Comparison of ENCODE assay signal across 1 cellular context in genomic region chr22:26259510-26259909, GRCh38.
TF ChIP-seq lines count a peak whose summit lies in the region.

No MANE protein-coding gene starts in this region.

TF ChIP-seq in WTC11, 78 proteins besides CTCF, POLR2A, EP300 and RAD21 (continued from another document):
- TF ChIP-seq ZNF425 (CRISPR knock-in tag; conservative IDR thresholded peaks at IDR 0.05) (no peak), NR3C1 (CRISPR knock-in tag; conservative IDR thresholded peaks at IDR 0.05; ENCODE audit: low read depth) (no peak), CDX4 (CRISPR knock-in tag; IDR thresholded peaks at IDR 0.05; ENCODE audit: borderline replicate concordance) (no peak), MAX (CRISPR knock-in tag; IDR thresholded peaks at IDR 0.05) (peak; percentile 59; the same call in 1 of the 2 replicates), PRRX2 (CRISPR knock-in tag; IDR thresholded peaks at IDR 0.05) (no peak), SMAD3 (CRISPR knock-in tag; IDR thresholded peaks at IDR 0.05; ENCODE audit: borderline replicate concordance) (no peak), HMGA2 (CRISPR knock-in tag; IDR thresholded peaks at IDR 0.05) (no peak)
- TF ChIP-seq, protein P1, sequence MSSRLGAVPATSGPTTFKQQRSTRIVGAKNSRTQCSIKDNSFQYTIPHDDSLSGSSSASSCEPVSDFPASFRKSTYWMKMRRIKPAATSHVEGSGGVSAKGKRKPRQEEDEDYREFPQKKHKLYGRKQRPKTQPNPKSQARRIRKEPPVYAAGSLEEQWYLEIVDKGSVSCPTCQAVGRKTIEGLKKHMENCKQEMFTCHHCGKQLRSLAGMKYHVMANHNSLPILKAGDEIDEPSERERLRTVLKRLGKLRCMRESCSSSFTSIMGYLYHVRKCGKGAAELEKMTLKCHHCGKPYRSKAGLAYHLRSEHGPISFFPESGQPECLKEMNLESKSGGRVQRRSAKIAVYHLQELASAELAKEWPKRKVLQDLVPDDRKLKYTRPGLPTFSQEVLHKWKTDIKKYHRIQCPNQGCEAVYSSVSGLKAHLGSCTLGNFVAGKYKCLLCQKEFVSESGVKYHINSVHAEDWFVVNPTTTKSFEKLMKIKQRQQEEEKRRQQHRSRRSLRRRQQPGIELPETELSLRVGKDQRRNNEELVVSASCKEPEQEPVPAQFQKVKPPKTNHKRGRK (CRISPR knock-in tag; IDR thresholded peaks at IDR 0.05; ENCODE audit: borderline replicate concordance), result no peak
